2 cellular contexts compared by ENCODE assay signal in the genomic region with DNA sequence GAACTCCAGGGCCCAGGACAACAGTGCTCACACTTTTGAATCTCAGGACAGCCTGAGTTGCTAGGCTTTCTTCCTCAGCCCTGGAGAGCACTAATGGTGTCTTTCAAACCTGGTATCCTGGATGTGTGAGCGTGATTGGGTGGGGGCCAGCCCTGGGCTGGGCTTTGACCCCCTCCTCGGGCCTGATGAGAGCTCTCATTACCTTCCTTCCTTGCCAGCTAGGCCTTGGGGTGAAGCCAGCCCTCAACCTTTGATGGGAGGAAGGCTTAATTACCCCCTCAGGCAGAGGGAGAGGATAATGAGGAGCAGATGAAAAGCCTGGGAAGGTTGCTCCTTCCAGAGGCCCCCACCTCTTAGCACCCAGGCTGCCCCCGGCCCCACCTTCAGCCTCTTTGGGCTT.
TF ChIP-seq lines count a peak whose summit lies in the region.

No MANE protein-coding gene starts in this region.

TF ChIP-seq in SK-N-SH, 30 proteins besides CTCF, POLR2A, EP300 and RAD21 (continued from another document):
- TF ChIP-seq JUND (IDR thresholded peaks at IDR 0.05) (no peak), PBX3 (IDR thresholded peaks at IDR 0.05) (no peak), FOSL2 (IDR thresholded peaks at IDR 0.05; ENCODE audit: borderline replicate concordance, low read depth) (no peak), EZH2phosphoT487 (IDR thresholded peaks at IDR 0.05; ENCODE audit: borderline replicate concordance, low read depth) (no peak), IRF3 (IDR thresholded peaks at IDR 0.05; ENCODE audit: low read depth, low read length) (no peak), MEF2A (IDR thresholded peaks at IDR 0.05; ENCODE audit: borderline replicate concordance, low read depth) (no peak), ELF1 (IDR thresholded peaks at IDR 0.05) (no peak), POLR2AphosphoS5 (IDR thresholded peaks at IDR 0.05; ENCODE audit: low read depth, low read length) (no peak), TCF12 (IDR thresholded peaks at IDR 0.05) (no peak), USF2 (IDR thresholded peaks at IDR 0.05; ENCODE audit: borderline replicate concordance, low read depth, low read length) (no peak)
- TF ChIP-seq, protein P1, sequence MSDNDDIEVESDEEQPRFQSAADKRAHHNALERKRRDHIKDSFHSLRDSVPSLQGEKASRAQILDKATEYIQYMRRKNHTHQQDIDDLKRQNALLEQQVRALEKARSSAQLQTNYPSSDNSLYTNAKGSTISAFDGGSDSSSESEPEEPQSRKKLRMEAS (IDR thresholded peaks at IDR 0.05; ENCODE audit: low read depth): no peak

TF ChIP-seq in SK-N-SH treated with all-trans-retinoic acid at 6 μM for 48 hours, 23 proteins besides CTCF, POLR2A, EP300 and RAD21 (continued from another document):
- no peak for TF ChIP-seq POU6F1 (CRISPR knock-in tag; IDR thresholded peaks at IDR 0.05; ENCODE audit: borderline replicate concordance, low read depth)
- TF ChIP-seq GLIS3 (CRISPR knock-in tag; IDR thresholded peaks at IDR 0.05): no peak
- no peak for TF ChIP-seq ZNF8 (CRISPR knock-in tag; IDR thresholded peaks at IDR 0.05)
- TF ChIP-seq SNAI2 (CRISPR knock-in tag; IDR thresholded peaks at IDR 0.05): no peak
- no peak for TF ChIP-seq ZC3H10 (CRISPR knock-in tag; IDR thresholded peaks at IDR 0.05)
- TF ChIP-seq, protein P2, sequence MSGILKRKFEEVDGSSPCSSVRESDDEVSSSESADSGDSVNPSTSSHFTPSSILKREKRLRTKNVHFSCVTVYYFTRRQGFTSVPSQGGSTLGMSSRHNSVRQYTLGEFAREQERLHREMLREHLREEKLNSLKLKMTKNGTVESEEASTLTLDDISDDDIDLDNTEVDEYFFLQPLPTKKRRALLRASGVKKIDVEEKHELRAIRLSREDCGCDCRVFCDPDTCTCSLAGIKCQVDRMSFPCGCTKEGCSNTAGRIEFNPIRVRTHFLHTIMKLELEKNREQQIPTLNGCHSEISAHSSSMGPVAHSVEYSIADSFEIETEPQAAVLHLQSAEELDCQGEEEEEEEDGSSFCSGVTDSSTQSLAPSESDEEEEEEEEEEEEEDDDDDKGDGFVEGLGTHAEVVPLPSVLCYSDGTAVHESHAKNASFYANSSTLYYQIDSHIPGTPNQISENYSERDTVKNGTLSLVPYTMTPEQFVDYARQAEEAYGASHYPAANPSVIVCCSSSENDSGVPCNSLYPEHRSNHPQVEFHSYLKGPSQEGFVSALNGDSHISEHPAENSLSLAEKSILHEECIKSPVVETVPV (CRISPR knock-in tag; IDR thresholded peaks at IDR 0.05): no peak
- TF ChIP-seq CSDC2 (CRISPR knock-in tag; IDR thresholded peaks at IDR 0.05): no peak
- no peak for TF ChIP-seq ZFP3 (CRISPR knock-in tag; IDR thresholded peaks at IDR 0.05)
- no peak for TF ChIP-seq ARNTL (CRISPR knock-in tag; IDR thresholded peaks at IDR 0.05; ENCODE audit: borderline replicate concordance, low read depth)
- no peak for TF ChIP-seq ESRRG (CRISPR knock-in tag; IDR thresholded peaks at IDR 0.05)
- TF ChIP-seq, protein P3, sequence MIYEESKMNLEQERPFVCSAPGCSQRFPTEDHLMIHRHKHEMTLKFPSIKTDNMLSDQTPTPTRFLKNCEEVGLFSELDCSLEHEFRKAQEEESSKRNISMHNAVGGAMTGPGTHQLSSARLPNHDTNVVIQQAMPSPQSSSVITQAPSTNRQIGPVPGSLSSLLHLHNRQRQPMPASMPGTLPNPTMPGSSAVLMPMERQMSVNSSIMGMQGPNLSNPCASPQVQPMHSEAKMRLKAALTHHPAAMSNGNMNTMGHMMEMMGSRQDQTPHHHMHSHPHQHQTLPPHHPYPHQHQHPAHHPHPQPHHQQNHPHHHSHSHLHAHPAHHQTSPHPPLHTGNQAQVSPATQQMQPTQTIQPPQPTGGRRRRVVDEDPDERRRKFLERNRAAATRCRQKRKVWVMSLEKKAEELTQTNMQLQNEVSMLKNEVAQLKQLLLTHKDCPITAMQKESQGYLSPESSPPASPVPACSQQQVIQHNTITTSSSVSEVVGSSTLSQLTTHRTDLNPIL (CRISPR knock-in tag; IDR thresholded peaks at IDR 0.05; ENCODE audit: low read depth): no peak
